In the genomic region with DNA sequence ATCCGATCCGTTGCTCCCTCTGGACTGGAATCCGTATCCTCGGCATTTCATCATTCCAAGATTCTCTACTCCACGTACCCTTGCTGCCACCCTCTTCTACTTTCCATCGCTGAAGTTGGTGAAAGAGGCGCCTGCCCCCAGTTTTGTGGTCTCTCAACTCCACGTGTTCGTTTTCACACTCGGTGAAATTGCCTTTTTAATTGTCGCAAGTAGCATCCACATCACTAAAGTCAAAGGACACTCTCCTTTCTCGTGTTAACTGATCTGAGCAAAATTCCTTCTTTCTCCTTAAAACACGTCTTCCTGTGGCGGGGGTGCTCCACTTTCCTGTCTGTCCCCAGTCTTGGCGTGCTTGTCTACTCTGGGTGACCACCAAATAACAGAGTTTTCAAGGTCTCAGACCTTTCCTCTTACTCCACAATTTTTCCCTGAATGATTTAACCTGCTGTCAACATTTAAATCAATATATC, we compare ENCODE assay signal across 1 cellular context.
A peak's percentile ranks its signal among the peaks of the same experiment; 100 is the strongest.
TF ChIP-seq lines count a peak whose summit lies in the region.

No MANE protein-coding gene starts in this region.

TF ChIP-seq in H1, 55 proteins besides CTCF, POLR2A, EP300 and RAD21:
- TF ChIP-seq RNF2 (IDR thresholded peaks at IDR 0.05; ENCODE audit: borderline replicate concordance, low read depth, low read length, missing control alignments, poor library complexity, severe bottlenecking) (peak; percentile 46), SUZ12 (IDR thresholded peaks at IDR 0.05; ENCODE audit: low read length) (peak; percentile 40; the same call in 1 of the 2 replicates), ZNF274 (IDR thresholded peaks at IDR 0.05; ENCODE audit: borderline replicate concordance, extremely low read depth, low read length) (no peak)
- TF ChIP-seq, protein P1, sequence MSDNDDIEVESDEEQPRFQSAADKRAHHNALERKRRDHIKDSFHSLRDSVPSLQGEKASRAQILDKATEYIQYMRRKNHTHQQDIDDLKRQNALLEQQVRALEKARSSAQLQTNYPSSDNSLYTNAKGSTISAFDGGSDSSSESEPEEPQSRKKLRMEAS (IDR thresholded peaks at IDR 0.05) = peak; percentile 38; the same call in 1 of the 2 replicates
- TF ChIP-seq, protein P2, sequence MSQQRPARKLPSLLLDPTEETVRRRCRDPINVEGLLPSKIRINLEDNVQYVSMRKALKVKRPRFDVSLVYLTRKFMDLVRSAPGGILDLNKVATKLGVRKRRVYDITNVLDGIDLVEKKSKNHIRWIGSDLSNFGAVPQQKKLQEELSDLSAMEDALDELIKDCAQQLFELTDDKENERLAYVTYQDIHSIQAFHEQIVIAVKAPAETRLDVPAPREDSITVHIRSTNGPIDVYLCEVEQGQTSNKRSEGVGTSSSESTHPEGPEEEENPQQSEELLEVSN (IDR thresholded peaks at IDR 0.05) = peak; percentile 55; the same call in 1 of the 2 replicates
